In the genomic region with DNA sequence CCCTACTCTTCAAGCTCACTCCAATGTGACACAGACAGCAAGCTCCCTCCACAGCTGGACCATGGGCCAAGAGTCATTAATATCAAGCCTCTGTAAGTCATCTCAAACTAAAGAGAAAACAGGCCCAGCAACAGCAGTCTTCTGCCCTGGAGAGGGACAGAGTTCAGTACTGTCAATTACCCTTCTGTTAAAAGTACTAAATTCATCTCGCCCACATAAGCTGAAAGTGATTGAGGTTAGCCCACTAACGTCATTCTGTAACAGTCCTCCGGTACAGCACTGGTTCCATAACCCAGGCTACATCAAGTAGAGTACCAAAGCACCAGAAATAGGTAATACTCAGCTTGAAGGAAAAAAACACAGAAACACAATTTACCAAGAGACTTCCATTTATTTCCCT, we compare ENCODE assay signal across 13 cellular contexts. TPM values are rescaled to one million over a fixed set of nuclear protein-coding genes. Genes with fewer than 3 reads are reported as not detected.
A peak's percentile ranks its signal among the peaks of the same experiment; 100 is the strongest.
DNase-seq lines count a peak whose midpoint lies in the region; ATAC-seq and TF ChIP-seq lines count a peak whose summit lies in the region.
"Had no signal": no experiment of that assay in that cellular context is flagged by ENCODE, and none has a peak within 500 bp of the region (broad histone marks: within the 10 kb centered on the region; RNA-seq: fewer than 3 reads in every experiment).

No MANE protein-coding gene starts in this region.

- no peaks in the 10 kb centered on the region for H3K9me3 ChIP-seq in SJCRH30 (replicated peaks)
- H3K9me3 ChIP-seq: esophagus muscularis mucosa, HAP-1 had no signal

- TF ChIP-seq CTCF in lower leg skin (IDR thresholded peaks at IDR 0.05) = no peak

- WGBS in lower leg skin, 2 donors = 85 to 87% methylated on average over 3 of the region's 3 CpGs

- TF ChIP-seq POLR2A in lower leg skin (IDR thresholded peaks at IDR 0.05) = no peak

- intact Hi-C loops in lower leg skin (cut with DNase I; ENCODE audit: low total_unique reads) = no loop called here

- ATAC-seq in GM21723 (IDR thresholded peaks at IDR 0.05; ENCODE audit: unreplicated experiment) = peak; percentile 83
- peak; percentile 82 for ATAC-seq in HG03520 (IDR thresholded peaks at IDR 0.05; ENCODE audit: unreplicated experiment)
- ATAC-seq: naive thymus-derived CD8-positive, alpha-beta T cell had no signal

- no peaks in the 10 kb centered on the region for H3K4me1 ChIP-seq in SJCRH30
- H3K4me1 ChIP-seq: HAP-1 had no signal

- H3K4me3 ChIP-seq in lower leg skin (ENCODE audit: low read depth, poor library complexity, severe bottlenecking) (no peak overlapping the region), SJCRH30 (no peak overlapping the region)
- H3K4me3 ChIP-seq: esophagus muscularis mucosa, HAP-1 had no signal

- H3K27ac ChIP-seq in SJCRH30 = no peak overlapping the region

- peaks cover 73% of the 10 kb centered on the region for H3K36me3 ChIP-seq in SJCRH30

- no peaks in the 10 kb centered on the region for H3K27me3 ChIP-seq in SJCRH30
- H3K27me3 ChIP-seq: esophagus muscularis mucosa had no signal

- DNase-seq in stimulated activated CD4-positive, alpha-beta T cell treated with anti-CD3 and anti-CD28 coated beads, Interleukin-15, amount 100 ng/mL, for 24 hours = peak; percentile 22
- no peak for DNase-seq in stimulated activated CD4-positive, alpha-beta T cell treated with anti-CD3 and anti-CD28 coated beads, Interleukin-1b, Interleukin-23, amount 100 ng/mL, for 48 hours
- DNase-seq in lower leg skin (ENCODE audit: low spot score in 2 of 2) (no peak), midbrain (lab: John Stamatoyannopoulos, UW) (no peak), SJCRH30 (no peak), RPMI8226 (no peak)
- DNase-seq: GF-D8; naive thymus-derived CD8-positive, alpha-beta T cell; SHP77 treated with DMSO at 0.1 percent for 48 hours had no signal

RNA-seq across cellular contexts. Expression of gene THADA, which starts 25.9 kb away (rescaled TPM):
- total RNA-seq in lower leg skin = 10 to 100 TPM; 19.5 to 26.4 (median 22.2) TPM
- total RNA-seq in SJCRH30 (2014; rRNA removed; shearing (Covaris generic)) = 32.5 and 35.7 TPM in 2 replicates
